In genomic region chr6:160992323-160993314, GRCh38 we compare ENCODE assay signal across 8 cellular contexts. TPM values are rescaled to one million over a fixed set of nuclear protein-coding genes. Genes with fewer than 3 reads are reported as not detected.
DNase-seq lines count a peak whose midpoint lies in the region; ATAC-seq and TF ChIP-seq lines count a peak whose summit lies in the region.

No MANE protein-coding gene starts in this region.

- peak; percentile 63 for TF ChIP-seq RAD21 in HCT116 (IDR thresholded peaks at IDR 0.05; ENCODE audit: low read depth)
- TF ChIP-seq RAD21 in SK-N-SH (IDR thresholded peaks at IDR 0.05; ENCODE audit: low read length) = peak; percentile 73

- CTCF ChIA-PET in HCT116 (lab: Charles Lee) (interaction anchor here (0.8 to 2.0 kb wide), 5 partner anchors 10 to 379 kb away, joined by 3 to 4 read pairs (median 4); no protein-coding TSS in a partner anchor), SK-N-SH (lab: Yijun Ruan, JAX) (interaction anchor here (0.7 to 5.7 kb wide), 38 partner anchors 9 to 403 kb away, joined by 3 to 59 read pairs (median 4); partner anchors contain the start of gene AGPAT4), mammary epithelial cell (lab: Charles Lee; ENCODE audit: low non-redundant PET) (interaction anchor here (0.6 to 1.2 kb wide), 3 partner anchors 260 to 381 kb away, joined by 3 to 4 read pairs (median 3); no protein-coding TSS in a partner anchor)

- intact Hi-C loops in HCT116 (cut with micrococcal nuclease) (loop anchor here (5.0 kb wide), 3 partner anchors 60 to 380 kb away; no protein-coding TSS in a partner anchor), mammary epithelial cell (cut with micrococcal nuclease) (loop anchor here (1.0 to 5.0 kb wide), 8 partner anchors 18 to 379 kb away; partner anchors contain the start of gene AGPAT4)

- H3K27ac ChIP-seq in HCT116 (ENCODE audit: low read depth, low read length) (peak overlapping the region; percentile 89), MM.1S (ENCODE audit: low read length) (peak overlapping the region; percentile 67), SK-N-SH (ENCODE audit: low read depth in 2 of 2, low read length in 1 of 2) (peak overlapping the region; percentile 86 to 92), mammary epithelial cell (ENCODE audit: insufficient read depth, low read depth, low read length) (peak overlapping the region; percentile 78), smooth muscle cell (ENCODE audit: low read depth) (peak overlapping the region; percentile 88)

- no peak for TF ChIP-seq POLR2A in HCT116 (IDR thresholded peaks at IDR 0.05; ENCODE audit: borderline replicate concordance, extremely low read depth, insufficient read depth, insufficient read length)

- H3K4me1 ChIP-seq in HCT116 (ENCODE audit: control insufficient read depth in 1 of 2, insufficient read depth in 2 of 2, low read length in 2 of 2) = peaks cover 3 to 18% of the 10 kb centered on the region in 2 experiments; a peak in 3 of 4 replicates
- no peaks in the 10 kb centered on the region; the same call in 1 of the 2 replicates for H3K4me1 ChIP-seq in MM.1S (ENCODE audit: low read length)
- peaks cover 3 to 5% of the 10 kb centered on the region in 2 experiments; a peak in 3 of 4 replicates for H3K4me1 ChIP-seq in SK-N-SH (ENCODE audit: control insufficient read depth in 1 of 2, insufficient read depth in 2 of 2, low read depth in 1 of 2, low read length in 1 of 2)
- H3K4me1 ChIP-seq in mammary epithelial cell (ENCODE audit: insufficient read depth, low read length) = peaks cover 20% of the 10 kb centered on the region
- peaks cover 16% of the 10 kb centered on the region for H3K4me1 ChIP-seq in smooth muscle cell (ENCODE audit: low read depth)

- peak; percentile 56 for DNase-seq in activated naive CD4-positive, alpha-beta T cell treated with Interleukin-2 at 50 U/mL for 16 hours
- DNase-seq in activated naive CD4-positive, alpha-beta T cell treated with anti-CD3 and anti-CD28 coated beads, Interleukin-2, amount 50 U/mL, for 16 hours = no peak
- DNase-seq in HCT116 (ENCODE audit: low read depth, low spot score) (peak; percentile 42), MM.1S (peak; percentile 41), SK-N-SH (peak; percentile 69), mammary epithelial cell (peak; percentile 65), inferior parietal cortex (ENCODE audit: extremely low spot score) (peak; percentile 61), smooth muscle cell (lab: John Stamatoyannopoulos, UW; ENCODE audit: unreplicated experiment) (no peak)

- peak; percentile 48 for ATAC-seq in HCT116

- in situ Hi-C loops in mammary epithelial cell (cut with MboI; ENCODE audit: low sequenced_read_pairs in 2 of 2) = loop anchor here in 1 of 2 donors (10.0 kb wide), 1 partner anchor 58 kb away; no protein-coding TSS in a partner anchor

- H4K20me1 ChIP-seq in HCT116 (ENCODE audit: insufficient read depth) (no peaks in the 10 kb centered on the region), MM.1S (ENCODE audit: insufficient read depth, low read length) (no peaks in the 10 kb centered on the region), SK-N-SH (ENCODE audit: insufficient read depth) (peaks cover 17% of the 10 kb centered on the region), mammary epithelial cell (ENCODE audit: insufficient read depth, low read length) (no peaks in the 10 kb centered on the region), smooth muscle cell (ENCODE audit: low read depth) (peaks cover 42% of the 10 kb centered on the region)

- WGBS in SK-N-SH (ENCODE audit: low lambda C conversion rate) = 1% methylated on average over 19 of the region's 19 CpGs
- 0% methylated on average over 13 of the region's 19 CpGs for WGBS in mammary epithelial cell (ENCODE audit: low coverage, missing lambda C conversion rate)
- under 1% methylated on average over 19 of the region's 19 CpGs for WGBS in smooth muscle cell (ENCODE audit: low lambda C conversion rate)

- H3K4me3 ChIP-seq in HCT116 (replicated peaks in 1 of 2; ENCODE audit: low read depth in 1 of 2, low read length in 2 of 2) (peak overlapping the region; percentile 87 to 97), MM.1S (ENCODE audit: low read length) (peak overlapping the region; percentile 72), SK-N-SH (ENCODE audit: low read depth in 2 of 2, low read length in 1 of 2) (peak overlapping the region; percentile 89 to 90), mammary epithelial cell (replicated peaks in 1 of 3; ENCODE audit: insufficient read depth in 1 of 3, low read depth in 2 of 3, low read length in 3 of 3) (peak overlapping the region; percentile 89 to 93 (median 93)), smooth muscle cell (peak overlapping the region; percentile 99)

- peaks cover 56% of the 10 kb centered on the region for H3K79me2 ChIP-seq in HCT116 (ENCODE audit: insufficient read depth, low read length)
- H3K79me2 ChIP-seq in MM.1S (ENCODE audit: low read length) = peaks cover 58% of the 10 kb centered on the region
- peaks cover 53% of the 10 kb centered on the region for H3K79me2 ChIP-seq in SK-N-SH (ENCODE audit: insufficient read depth)
- H3K79me2 ChIP-seq in mammary epithelial cell (ENCODE audit: insufficient read depth, low read length) = peaks cover 58% of the 10 kb centered on the region
- peaks cover 53% of the 10 kb centered on the region for H3K79me2 ChIP-seq in smooth muscle cell (ENCODE audit: low read depth)

- TF ChIP-seq EP300 in SK-N-SH (IDR thresholded peaks at IDR 0.05; ENCODE audit: borderline replicate concordance in 1 of 2, low read depth in 1 of 2, low read length in 1 of 2) = no peak

- no peaks in the 10 kb centered on the region for H3K9me2 ChIP-seq in HCT116 (ENCODE audit: insufficient read depth)
- H3K9me2 ChIP-seq in MM.1S (replicated peaks; ENCODE audit: insufficient read depth, low read length) = no peaks in the 10 kb centered on the region
- no peaks in the 10 kb centered on the region for H3K9me2 ChIP-seq in SK-N-SH

- no peaks in the 10 kb centered on the region for H3K36me3 ChIP-seq in HCT116 (ENCODE audit: control insufficient read depth in 1 of 2, insufficient read depth in 2 of 2, low read length in 2 of 2)
- no peaks in the 10 kb centered on the region for H3K36me3 ChIP-seq in MM.1S (replicated peaks; ENCODE audit: insufficient read depth, low read length)
- no peaks in the 10 kb centered on the region for H3K36me3 ChIP-seq in SK-N-SH (replicated peaks in 1 of 2; ENCODE audit: control insufficient read depth in 1 of 2, insufficient read depth in 2 of 2, low read length in 1 of 2)
- H3K36me3 ChIP-seq in mammary epithelial cell (ENCODE audit: insufficient read depth, low read length) = no peaks in the 10 kb centered on the region
- H3K36me3 ChIP-seq in smooth muscle cell (ENCODE audit: low read depth) = no peaks in the 10 kb centered on the region

- no peaks in the 10 kb centered on the region for H3K9me3 ChIP-seq in HCT116 (ENCODE audit: control insufficient read depth in 1 of 2, insufficient read depth in 1 of 2, low read depth in 1 of 2, low read length in 2 of 2)
- H3K9me3 ChIP-seq in MM.1S (replicated peaks; ENCODE audit: insufficient read depth, low read length) = no peaks in the 10 kb centered on the region
- no peaks in the 10 kb centered on the region for H3K9me3 ChIP-seq in SK-N-SH
- H3K9me3 ChIP-seq in mammary epithelial cell (replicated peaks; ENCODE audit: insufficient read depth, low read length) = peaks cover 10% of the 10 kb centered on the region
- H3K9me3 ChIP-seq in smooth muscle cell (replicated peaks; ENCODE audit: low read depth) = no peaks in the 10 kb centered on the region

- H3K9ac ChIP-seq in HCT116 (ENCODE audit: low read length) (peak overlapping the region; percentile 85), MM.1S (ENCODE audit: low read length) (peak overlapping the region; percentile 77), SK-N-SH (peak overlapping the region; percentile 83), mammary epithelial cell (ENCODE audit: insufficient read depth, low read length) (peak overlapping the region; percentile 89), smooth muscle cell (ENCODE audit: low read depth) (peak overlapping the region; percentile 92)

- peak overlapping the region; percentile 94 for H3K4me2 ChIP-seq in HCT116 (ENCODE audit: low read length)
- peak overlapping the region; percentile 78 for H3K4me2 ChIP-seq in MM.1S (ENCODE audit: low read depth, low read length)
- peak overlapping the region; percentile 89 for H3K4me2 ChIP-seq in SK-N-SH
- H3K4me2 ChIP-seq in mammary epithelial cell (ENCODE audit: insufficient read depth, low read depth, low read length) = peak overlapping the region; percentile 86
- H3K4me2 ChIP-seq in smooth muscle cell = peak overlapping the region; percentile 89

- POLR2A ChIA-PET in HCT116 (lab: Charles Lee) (interaction anchor here (1.6 kb wide), 1 partner anchor 241 kb away, joined by 3 read pairs; no protein-coding TSS in a partner anchor), SK-N-SH (lab: Yijun Ruan, JAX) (interaction anchor here (0.6 kb wide), 1 partner anchor 124 kb away, joined by 3 read pairs; no protein-coding TSS in a partner anchor)

- H2AFZ ChIP-seq in HCT116 (ENCODE audit: low read depth, low read length, poor library complexity, severe bottlenecking) = no peak overlapping the region
- H2AFZ ChIP-seq in MM.1S (ENCODE audit: low read length) = peak overlapping the region; percentile 31; the same call in 1 of the 2 replicates
- H2AFZ ChIP-seq in SK-N-SH (ENCODE audit: low read depth) = peak overlapping the region; percentile 60
- H2AFZ ChIP-seq in mammary epithelial cell (ENCODE audit: low read depth, low read length) = peak overlapping the region; percentile 89
- H2AFZ ChIP-seq in smooth muscle cell (ENCODE audit: low read depth) = peak overlapping the region; percentile 89

- TF ChIP-seq CTCF in HCT116 (IDR thresholded peaks at IDR 0.05 in 2 of 3, conservative IDR thresholded peaks at IDR 0.05 in 1 of 3; ENCODE audit: borderline replicate concordance in 1 of 3, insufficient read depth in 1 of 3, low read depth in 2 of 3, low read length in 2 of 3) (peak; percentile 49 to 69 (median 69); a peak in 5 of 6 replicates), MM.1S (IDR thresholded peaks at IDR 0.05; ENCODE audit: low read length) (peak; percentile 51), SK-N-SH (IDR thresholded peaks at IDR 0.05) (peak; percentile 77), mammary epithelial cell (conservative IDR thresholded peaks at IDR 0.05 in 1 of 2, IDR thresholded peaks at IDR 0.05 in 1 of 2; ENCODE audit: extremely low read depth in 1 of 2, insufficient read depth in 1 of 2, low read depth in 1 of 2, low read length in 2 of 2) (peak; percentile 63 to 80), smooth muscle cell (IDR thresholded peaks at IDR 0.05; ENCODE audit: borderline replicate concordance, insufficient read depth, poor library complexity, severe bottlenecking) (peak; percentile 47)

- BruUV-seq in HCT116 (replicated peaks; lab: Mats Ljungman, UMichigan) = no TSS peak
- BruUV-seq in mammary epithelial cell (replicated peaks; lab: Mats Ljungman, UMichigan) = no TSS peak

- H3F3A ChIP-seq in MM.1S (ENCODE audit: insufficient read depth, low read length) (peaks cover 4% of the 10 kb centered on the region; the same call in 1 of the 2 replicates), SK-N-SH (replicated peaks; ENCODE audit: insufficient read depth) (peaks cover 15% of the 10 kb centered on the region), smooth muscle cell (ENCODE audit: low read depth) (no peaks in the 10 kb centered on the region)

- RAD21 ChIA-PET in HCT116 (lab: Charles Lee; ENCODE audit: low non-redundant PET in 1 of 2, low total read pairs in 2 of 2, uncharacterized antibody in 2 of 2, unreplicated experiment in 2 of 2) = interaction anchor here (0.9 to 1.7 kb wide), 3 partner anchors 242 to 378 kb away, joined by 3 to 4 read pairs (median 3); no protein-coding TSS in a partner anchor

- dilution Hi-C loops in mammary epithelial cell (cut with HindIII; ENCODE audit: low sequenced_read_pairs) = no loop called here

- no peaks in the 10 kb centered on the region for H3K27me3 ChIP-seq in HCT116 (ENCODE audit: insufficient read depth, low read length)
- H3K27me3 ChIP-seq in MM.1S (replicated peaks; ENCODE audit: insufficient read depth, low read length) = no peaks in the 10 kb centered on the region
- no peaks in the 10 kb centered on the region for H3K27me3 ChIP-seq in SK-N-SH (ENCODE audit: insufficient read depth)
- no peaks in the 10 kb centered on the region for H3K27me3 ChIP-seq in mammary epithelial cell (ENCODE audit: insufficient read depth, low read length)
- no peaks in the 10 kb centered on the region for H3K27me3 ChIP-seq in smooth muscle cell (ENCODE audit: low read depth)

RNA-seq across cellular contexts. Expression of gene MAP3K4, which starts 1.1 kb away (rescaled TPM):
- total RNA-seq in HCT116 (2021; ENCODE audit: unreplicated experiment) (46.5 TPM), mammary epithelial cell (10 to 100 TPM; 44.4 to 54.0 TPM), smooth muscle cell (26.8 and 29.5 TPM in 2 replicates)
- polyA plus RNA-seq in HCT116 (2012) = 18.1 and 21.6 TPM in 2 replicates
- polyA plus RNA-seq in SK-N-SH (2012; rRNA removed) (6.8 and 7.1 TPM in 2 replicates), mammary epithelial cell (12.0 TPM), smooth muscle cell (14.3 and 17.2 TPM in 2 replicates)
- polyA plus RNA-seq in SK-N-SH (2012; cell fraction: cytosol; rRNA removed) = 6.1 and 7.1 TPM in 2 replicates
- polyA plus RNA-seq in SK-N-SH (2012; cell fraction: nucleus; rRNA removed) = 21.1 and 27.5 TPM in 2 replicates
- polyA minus RNA-seq in mammary epithelial cell = 39.8 TPM

Comparison
In these comparisons a context has a peak if more than half of its experiments do, and no peak if none do; other contexts are left out.
1. DNase-seq: peak in activated naive CD4-positive, alpha-beta T cell treated with Interleukin-2 at 50 U/mL for 16 hours (single experiment), HCT116 (single experiment), MM.1S (single experiment), SK-N-SH (single experiment), mammary epithelial cell (single experiment) and inferior parietal cortex (single experiment); none in activated naive CD4-positive, alpha-beta T cell treated with anti-CD3 and anti-CD28 coated beads, Interleukin-2, amount 50 U/mL, for 16 hours (single experiment) and smooth muscle cell (single experiment).
2. Peak in every context shown above with its lines, with median percentiles within 50 percentile points of each other: H3K27ac ChIP-seq, H3K4me2 ChIP-seq, H3K4me3 ChIP-seq, H3K9ac ChIP-seq and CTCF ChIP-seq.